In the genomic region with DNA sequence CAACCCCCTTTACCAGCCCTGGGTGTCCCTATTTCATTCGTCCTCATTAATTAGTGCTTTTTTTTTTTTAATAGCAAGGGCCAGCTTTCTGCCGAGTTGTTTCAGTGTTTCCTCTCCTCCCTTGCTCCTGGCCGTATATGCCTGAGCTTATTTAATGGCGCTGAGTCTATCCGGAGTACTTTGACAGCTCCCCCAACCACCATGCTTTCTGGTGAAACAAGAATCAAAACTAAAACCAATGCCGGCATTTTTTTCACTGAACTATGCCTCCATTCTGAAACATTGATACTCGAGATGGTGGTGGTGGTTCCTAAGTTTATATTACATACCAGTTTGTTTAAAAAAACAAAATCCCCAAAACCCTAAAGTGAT, we compare ENCODE assay signal across 8 cellular contexts. TPM values are rescaled to one million over a fixed set of nuclear protein-coding genes. Genes with fewer than 3 reads are reported as not detected.
DNase-seq lines count a peak whose midpoint lies in the region; ATAC-seq and TF ChIP-seq lines count a peak whose summit lies in the region.

No MANE protein-coding gene starts in this region.

- in situ Hi-C loops in ACHN (cut with HindIII; ENCODE audit: low pct_ligation_motif_present, low pct_unique_long_range_greater_than_20kb, low sequenced_read_pairs): no loop called here

- H3K4me3 Mint-ChIP-seq in glutamatergic neuron (ENCODE audit: unreplicated experiment): peak overlapping the region; percentile 92

- TF ChIP-seq CTCF in WI38 (IDR thresholded peaks at IDR 0.05; ENCODE audit: low read depth, low read length) (no peak), glutamatergic neuron (IDR thresholded peaks at IDR 0.05; ENCODE audit: partially characterized antibody, unreplicated experiment) (no peak), retinal pigment epithelial cell (conservative IDR thresholded peaks at IDR 0.05; ENCODE audit: low read depth, low read length) (no peak)

- H3K4me3 ChIP-seq in WI38 (ENCODE audit: low read depth, low read length) (peak overlapping the region; percentile 88), retinal pigment epithelial cell (ENCODE audit: low read length) (peak overlapping the region; percentile 85)

- H3K27me3 Mint-ChIP-seq in glutamatergic neuron (ENCODE audit: unreplicated experiment): peaks cover 11% of the 10 kb centered on the region

- peaks cover 14% of the 10 kb centered on the region for H3K36me3 Mint-ChIP-seq in glutamatergic neuron (ENCODE audit: unreplicated experiment)

- H3K27ac Mint-ChIP-seq in glutamatergic neuron (ENCODE audit: unreplicated experiment): peak overlapping the region; percentile 80

- intact Hi-C loops in posterior cingulate gyrus (cut with DNase I): loop anchor here (5.0 kb wide), 2 partner anchors 64 to 119 kb away; partner anchors contain the start of gene GOPC

- ATAC-seq in GM18502 (IDR thresholded peaks at IDR 0.05; ENCODE audit: poor library complexity, unreplicated experiment): peak; percentile 25
- no peak for ATAC-seq in HG03097 (IDR thresholded peaks at IDR 0.05; ENCODE audit: low FRiP score, unreplicated experiment)

- peaks cover 8% of the 10 kb centered on the region for H3K9me3 Mint-ChIP-seq in glutamatergic neuron (ENCODE audit: unreplicated experiment)

- DNase-seq in ACHN: peak; percentile 50
- DNase-seq in LoVo (ENCODE audit: low spot score): peak; percentile 24
- DNase-seq in glutamatergic neuron: no peak
- DNase-seq in retinal pigment epithelial cell (ENCODE audit: low read depth): no peak
- DNase-seq in posterior cingulate gyrus: no peak

- peaks cover 25% of the 10 kb centered on the region for H3K4me1 Mint-ChIP-seq in glutamatergic neuron (ENCODE audit: low read depth, unreplicated experiment)

RNA-seq across cellular contexts. Expression of gene DCBLD1, which starts 1.2 kb away (rescaled TPM):
- 25.1 TPM for total RNA-seq in glutamatergic neuron (ENCODE audit: unreplicated experiment)

RNA-seq across cellular contexts. Expression of gene ROS1, which starts 57.9 kb away (rescaled TPM):
- total RNA-seq in glutamatergic neuron (ENCODE audit: unreplicated experiment): not detected

Comparison
In these comparisons a context has a peak if more than half of its experiments do, and no peak if none do; other contexts are left out.
1. DNase-seq: peak in ACHN (single experiment) and LoVo (single experiment); none in glutamatergic neuron (single experiment), retinal pigment epithelial cell (single experiment) and posterior cingulate gyrus (0 of 10).